Comparison of ENCODE assay signal across 28 cellular contexts in the genomic region with DNA sequence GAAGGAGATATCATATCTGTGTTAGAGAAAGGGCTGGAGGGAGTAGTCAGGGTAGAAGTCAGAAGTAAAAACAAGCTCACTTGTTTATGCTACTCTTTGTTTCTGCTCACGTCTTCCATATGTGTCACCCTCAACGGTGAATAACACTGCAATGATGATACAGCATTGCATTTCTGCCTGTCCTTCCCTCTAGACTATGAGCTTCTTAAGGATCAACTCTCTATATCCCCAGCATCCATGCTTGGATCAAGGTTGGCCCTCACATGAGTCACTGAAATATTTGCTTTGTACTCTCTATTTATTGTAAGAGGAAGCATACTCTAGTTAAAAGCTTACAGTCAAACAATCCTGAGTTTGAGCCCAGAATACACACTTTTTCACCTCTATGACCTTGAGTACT.
"Had no signal": no experiment of that assay in that cellular context is flagged by ENCODE, and none has a peak within 500 bp of the region (broad histone marks: within the 10 kb centered on the region; RNA-seq: fewer than 3 reads in every experiment).

No MANE protein-coding gene starts in this region.

- H3K27ac ChIP-seq: esophagus squamous epithelium, neutrophil, sigmoid colon, thoracic aorta, WERI-Rb-1 had no signal

- H3K4me3 ChIP-seq: esophagus squamous epithelium, sigmoid colon, thoracic aorta had no signal

- FAIRE-seq: frontal cortex, keratinocyte, small intestine, TTC549, urothelium cell line had no signal

- H3K36me3 ChIP-seq: esophagus squamous epithelium, neutrophil, sigmoid colon, thoracic aorta, WERI-Rb-1 had no signal

- DNase-seq: activated CD4-positive, alpha-beta T cell treated with anti-CD3 and anti-CD28 coated beads for 48 hours; activated CD4-positive, alpha-beta T cell treated with anti-CD3 and anti-CD28 coated beads, Interleukin-2, amount 50 U/mL, for 48 hours; activated CD8-positive, alpha-beta memory T cell treated with anti-CD3 and anti-CD28 coated beads, Interleukin-2, amount 50 U/mL, for 4 hours; activated naive CD8-positive, alpha-beta T cell treated with anti-CD3 and anti-CD28 coated beads, Interleukin-2, amount 50 U/mL, for 24 hours; activated T-cell treated with anti-CD3 and anti-CD28 coated beads, Interleukin-2, amount 50 U/mL, for 1 hour; amygdala; central memory CD4-positive, alpha-beta T cell; endodermal cell; esophagus squamous epithelium; left colon; mammary epithelial cell; naive B cell; nephron progenitor cell; retina; sigmoid colon; small intestine; stimulated activated CD4-positive, alpha-beta T cell treated with anti-CD3 and anti-CD28 coated beads, Interleukin-4, amount 100 ng/mL, for 24 hours; T-helper 9 cell; WERI-Rb-1 had no signal

- H3K27me3 ChIP-seq: esophagus squamous epithelium, neutrophil, sigmoid colon had no signal

- ATAC-seq: activated CD4-positive, CD25-positive, alpha-beta regulatory T cell treated with anti-CD3 and anti-CD28 coated beads, Interleukin-2, amount 50 U/mL, for 24 hours; activated naive CD8-positive, alpha-beta T cell treated with anti-CD3 and anti-CD28 coated beads, Interleukin-2, amount 50 U/mL, for 24 hours; activated T-helper 17 cell treated with anti-CD3 and anti-CD28 coated beads, Interleukin-2, amount 50 U/mL, for 72 hours; left colon; stimulated activated effector memory CD8-positive, alpha-beta T cell treated with anti-CD3 and anti-CD28 coated beads, Interleukin-12 subunit alpha, Interleukin-12 subunit beta, amount 100 ng/mL, for 72 hours had no signal

- H3K9me3 ChIP-seq: esophagus squamous epithelium, neutrophil, sigmoid colon had no signal
